Comparison of ENCODE assay signal across 24 cellular contexts in the genomic region with DNA sequence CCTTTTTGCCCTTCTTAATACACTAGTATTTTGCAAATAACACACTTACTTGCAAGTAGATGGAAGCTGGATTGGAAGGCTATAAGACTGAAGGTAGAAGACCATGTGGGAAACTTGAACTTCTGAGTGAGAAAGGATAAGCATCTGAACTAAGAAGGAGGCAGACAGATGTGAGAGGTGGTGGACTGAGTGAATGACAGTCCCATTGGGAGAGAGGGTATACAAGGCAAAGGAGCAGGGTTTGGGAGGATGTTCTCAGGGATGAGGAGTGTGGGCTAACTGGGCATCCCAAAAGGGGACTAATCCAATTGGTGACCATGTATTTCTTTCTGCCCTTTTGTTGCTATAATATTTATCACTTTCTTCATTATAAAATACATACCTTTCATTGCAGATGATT.
"Had no signal": no experiment of that assay in that cellular context is flagged by ENCODE, and none has a peak within 500 bp of the region (broad histone marks: within the 10 kb centered on the region; RNA-seq: fewer than 3 reads in every experiment).

No MANE protein-coding gene starts in this region.

- H3K4me1 Mint-ChIP-seq: immature natural killer cell had no signal

- H3K4me3 ChIP-seq: coronary artery, dorsolateral prefrontal cortex, esophagus muscularis mucosa, gastroesophageal sphincter, heart left ventricle, hepatocyte, left lung, lower lobe of right lung, mucosa of descending colon had no signal

- H3K27ac ChIP-seq: coronary artery, dorsolateral prefrontal cortex, esophagus muscularis mucosa, foreskin keratinocyte, gastroesophageal sphincter, heart left ventricle, hepatocyte, left lung, lower lobe of right lung had no signal

- H3K27ac Mint-ChIP-seq: immature natural killer cell, mesothelial cell of epicardium had no signal

- H3K27me3 Mint-ChIP-seq: naive B cell had no signal

- FAIRE-seq: colon, endothelial cell of umbilical vein, frontal cortex had no signal

- H2AFZ ChIP-seq: hepatocyte had no signal

- ATAC-seq: gastroesophageal sphincter, heart left ventricle, left cardiac atrium, left lung, left ventricle myocardium superior, lower lobe of right lung, mucosa of descending colon had no signal

- H3K4me2 ChIP-seq: hepatocyte had no signal

- H3K79me2 ChIP-seq: hepatocyte had no signal

- H3K4me3 Mint-ChIP-seq: immature natural killer cell, mesothelial cell of epicardium, naive B cell had no signal

- H3K4me1 ChIP-seq: esophagus muscularis mucosa, gastroesophageal sphincter, heart left ventricle, left lung, lower lobe of right lung had no signal

- H3K36me3 Mint-ChIP-seq: immature natural killer cell, mesothelial cell of epicardium, naive B cell had no signal

- H3K9me3 ChIP-seq: esophagus muscularis mucosa, gastroesophageal sphincter, heart left ventricle, left lung, lower lobe of right lung, mucosa of descending colon had no signal

- H3K9me3 Mint-ChIP-seq: mesothelial cell of epicardium, naive B cell had no signal

- H3K36me3 ChIP-seq: esophagus muscularis mucosa, gastroesophageal sphincter, heart left ventricle, left lung, lower lobe of right lung had no signal

- H3K27me3 ChIP-seq: dorsolateral prefrontal cortex, esophagus muscularis mucosa, foreskin keratinocyte, gastroesophageal sphincter, heart left ventricle, hepatocyte, left lung had no signal

- DNase-seq: dermis blood vessel endothelial cell; dorsolateral prefrontal cortex; effector CD4-positive, alpha-beta T cell; effector memory CD4-positive, alpha-beta T cell; foreskin keratinocyte; heart left ventricle; hypothalamus; immature natural killer cell; islet precursor cell; left cardiac atrium; left lung; left ventricle myocardium superior; lower lobe of right lung; mesenchymal stem cell; mucosa of descending colon; naive B cell had no signal
